In the genomic region with DNA sequence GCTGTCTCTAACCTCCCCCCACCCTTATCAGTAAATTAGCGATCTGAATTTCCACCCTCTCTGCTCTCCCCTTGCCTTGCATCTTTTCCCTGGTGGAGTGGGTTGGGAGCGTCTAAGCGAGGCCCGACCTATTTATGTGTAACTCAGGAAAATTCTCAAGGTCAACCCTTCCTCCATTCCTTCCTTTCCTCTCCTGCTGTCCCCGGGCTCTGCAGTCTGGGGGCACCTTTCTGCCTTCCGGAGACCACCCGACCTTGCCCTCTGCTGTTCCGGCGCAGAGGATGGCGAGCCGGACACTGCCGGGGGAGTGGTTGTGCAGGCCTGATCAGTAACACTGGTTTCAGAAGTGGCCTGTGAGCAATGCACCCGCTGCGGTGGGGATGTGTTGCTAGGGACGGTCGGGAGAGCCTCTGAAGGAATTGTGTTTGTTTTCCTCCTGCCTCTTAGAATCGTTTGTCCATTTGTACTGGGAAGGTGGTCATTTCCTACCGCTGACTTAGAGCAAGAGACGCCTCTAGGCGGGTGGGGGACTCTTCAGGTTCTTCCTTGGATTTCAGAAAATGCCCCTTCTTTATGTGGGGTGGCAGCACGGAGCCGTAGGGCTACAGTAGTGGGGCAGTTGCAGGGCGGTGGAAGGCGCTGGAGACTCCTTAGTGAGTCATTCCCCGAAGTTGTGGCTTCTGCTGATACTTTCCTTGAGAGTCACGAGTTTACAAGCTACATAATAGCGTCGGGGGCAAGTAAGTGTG, we compare ENCODE assay signal across 1 cellular context.
TF ChIP-seq lines count a peak whose summit lies in the region.

No MANE protein-coding gene starts in this region.

TF ChIP-seq in HCT116, 20 proteins besides CTCF, POLR2A, EP300 and RAD21 (continued from another document):
- TF ChIP-seq, protein P1, sequence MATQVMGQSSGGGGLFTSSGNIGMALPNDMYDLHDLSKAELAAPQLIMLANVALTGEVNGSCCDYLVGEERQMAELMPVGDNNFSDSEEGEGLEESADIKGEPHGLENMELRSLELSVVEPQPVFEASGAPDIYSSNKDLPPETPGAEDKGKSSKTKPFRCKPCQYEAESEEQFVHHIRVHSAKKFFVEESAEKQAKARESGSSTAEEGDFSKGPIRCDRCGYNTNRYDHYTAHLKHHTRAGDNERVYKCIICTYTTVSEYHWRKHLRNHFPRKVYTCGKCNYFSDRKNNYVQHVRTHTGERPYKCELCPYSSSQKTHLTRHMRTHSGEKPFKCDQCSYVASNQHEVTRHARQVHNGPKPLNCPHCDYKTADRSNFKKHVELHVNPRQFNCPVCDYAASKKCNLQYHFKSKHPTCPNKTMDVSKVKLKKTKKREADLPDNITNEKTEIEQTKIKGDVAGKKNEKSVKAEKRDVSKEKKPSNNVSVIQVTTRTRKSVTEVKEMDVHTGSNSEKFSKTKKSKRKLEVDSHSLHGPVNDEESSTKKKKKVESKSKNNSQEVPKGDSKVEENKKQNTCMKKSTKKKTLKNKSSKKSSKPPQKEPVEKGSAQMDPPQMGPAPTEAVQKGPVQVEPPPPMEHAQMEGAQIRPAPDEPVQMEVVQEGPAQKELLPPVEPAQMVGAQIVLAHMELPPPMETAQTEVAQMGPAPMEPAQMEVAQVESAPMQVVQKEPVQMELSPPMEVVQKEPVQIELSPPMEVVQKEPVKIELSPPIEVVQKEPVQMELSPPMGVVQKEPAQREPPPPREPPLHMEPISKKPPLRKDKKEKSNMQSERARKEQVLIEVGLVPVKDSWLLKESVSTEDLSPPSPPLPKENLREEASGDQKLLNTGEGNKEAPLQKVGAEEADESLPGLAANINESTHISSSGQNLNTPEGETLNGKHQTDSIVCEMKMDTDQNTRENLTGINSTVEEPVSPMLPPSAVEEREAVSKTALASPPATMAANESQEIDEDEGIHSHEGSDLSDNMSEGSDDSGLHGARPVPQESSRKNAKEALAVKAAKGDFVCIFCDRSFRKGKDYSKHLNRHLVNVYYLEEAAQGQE (IDR thresholded peaks at IDR 0.05; ENCODE audit: low read depth) = no peak
- TF ChIP-seq EZH2phosphoT487 (IDR thresholded peaks at IDR 0.05; ENCODE audit: borderline replicate concordance) (no peak), YY1 (IDR thresholded peaks at IDR 0.05; ENCODE audit: extremely low read depth, insufficient replicate concordance, low read depth, low read length) (peak; percentile 3), ZNF274 (IDR thresholded peaks at IDR 0.05; ENCODE audit: low read depth, low read length) (no peak), EZH2 (IDR thresholded peaks at IDR 0.05) (no peak)
- TF ChIP-seq, protein P2, sequence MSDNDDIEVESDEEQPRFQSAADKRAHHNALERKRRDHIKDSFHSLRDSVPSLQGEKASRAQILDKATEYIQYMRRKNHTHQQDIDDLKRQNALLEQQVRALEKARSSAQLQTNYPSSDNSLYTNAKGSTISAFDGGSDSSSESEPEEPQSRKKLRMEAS (IDR thresholded peaks at IDR 0.05) = peak; percentile 65; the same call in 1 of the 2 replicates
- TF ChIP-seq, protein P3, sequence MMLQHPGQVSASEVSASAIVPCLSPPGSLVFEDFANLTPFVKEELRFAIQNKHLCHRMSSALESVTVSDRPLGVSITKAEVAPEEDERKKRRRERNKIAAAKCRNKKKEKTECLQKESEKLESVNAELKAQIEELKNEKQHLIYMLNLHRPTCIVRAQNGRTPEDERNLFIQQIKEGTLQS (IDR thresholded peaks at IDR 0.05) = no peak
